Comparison of ENCODE assay signal across 18 cellular contexts in the genomic region with DNA sequence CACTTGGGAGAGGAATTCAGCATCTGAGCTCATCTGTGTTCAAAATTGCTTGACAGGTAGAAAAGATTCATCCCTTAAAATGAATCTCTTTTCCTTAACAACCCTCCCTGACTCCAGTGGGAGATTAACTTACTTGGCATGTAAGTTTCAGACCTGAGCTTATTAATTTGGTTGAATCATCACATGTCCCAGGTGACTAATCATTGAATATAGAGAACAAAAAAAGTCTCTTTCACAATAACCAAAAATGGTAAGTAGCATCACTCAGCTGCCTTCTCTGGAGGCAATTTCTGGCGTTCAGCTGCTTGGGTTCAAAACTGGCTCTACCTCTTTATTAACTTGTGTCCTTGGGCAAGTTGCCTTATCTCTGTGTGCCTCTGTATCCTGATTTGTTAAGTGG. TPM values are rescaled to one million over a fixed set of nuclear protein-coding genes. Genes with fewer than 3 reads are reported as not detected.
DNase-seq lines count a peak whose midpoint lies in the region; ATAC-seq, FAIRE-seq and TF ChIP-seq lines count a peak whose summit lies in the region.
"Had no signal": no experiment of that assay in that cellular context is flagged by ENCODE, and none has a peak within 500 bp of the region (broad histone marks: within the 10 kb centered on the region; RNA-seq: fewer than 3 reads in every experiment).

No MANE protein-coding gene starts in this region.

- H3K9me3 ChIP-seq in HUES48 (ENCODE audit: control insufficient read depth, insufficient read depth, low read length) (no peaks in the 10 kb centered on the region), tibial artery (no peaks in the 10 kb centered on the region)

- H3K36me3 ChIP-seq in HUES48 (ENCODE audit: control insufficient read depth, insufficient read depth, low read length) (peaks cover 20% of the 10 kb centered on the region; the same call in 1 of the 2 replicates), bronchial epithelial cell (ENCODE audit: control insufficient read depth, insufficient read depth, low read length) (no peaks in the 10 kb centered on the region), tibial artery (no peaks in the 10 kb centered on the region)

- TF ChIP-seq CTCF in bronchial epithelial cell (IDR thresholded peaks at IDR 0.05; ENCODE audit: insufficient read depth, low read length, severe bottlenecking) (no peak), tibial artery (IDR thresholded peaks at IDR 0.05) (no peak)

- ATAC-seq in GM19467 (IDR thresholded peaks at IDR 0.05; ENCODE audit: unreplicated experiment) (no peak), GM18861 (IDR thresholded peaks at IDR 0.05; ENCODE audit: unreplicated experiment) (no peak)

- FAIRE-seq in bronchial epithelial cell (lab: Jason Lieb, UNC) = peak; percentile 60
- FAIRE-seq: D721Med had no signal

- H3K4me3 ChIP-seq in HUES48 (ENCODE audit: low read depth, low read length) (peak overlapping the region; percentile 77; the same call in 1 of the 2 replicates), bronchial epithelial cell (ENCODE audit: low read depth, low read length) (no peak overlapping the region), tibial artery (no peak overlapping the region)
- H3K4me3 ChIP-seq: SK-N-MC had no signal

- intact Hi-C loops in tibial artery (cut with DNase I; ENCODE audit: low total_unique reads) = no loop called here

- H3K4me1 ChIP-seq in HUES48 (ENCODE audit: control insufficient read depth, insufficient read depth, low read length) (peaks cover 40% of the 10 kb centered on the region), tibial artery (peaks cover 0 to 23% (median 15%) of the 10 kb centered on the region in 4 donors)

- H3K27me3 ChIP-seq in HUES48 (ENCODE audit: control insufficient read depth, insufficient read depth, low read length) (peaks cover 79% of the 10 kb centered on the region), bronchial epithelial cell (ENCODE audit: control insufficient read depth, insufficient read depth, low read length) (no peaks in the 10 kb centered on the region), tibial artery (peaks cover 0 to 29% of the 10 kb centered on the region in 2 donors)

- no peak overlapping the region for H3K9ac ChIP-seq in HUES48 (ENCODE audit: low read depth, low read length)

- in situ Hi-C loops in Caki2 (cut with HindIII; ENCODE audit: low pct_unique_long_range_greater_than_20kb, low sequenced_read_pairs) = no loop called here

- no peak overlapping the region for H3K27ac ChIP-seq in HUES48 (ENCODE audit: low read depth, low read length)
- H3K27ac ChIP-seq in substantia nigra (ENCODE audit: low read depth, low read length, poor library complexity, severe bottlenecking) = no peak overlapping the region
- H3K27ac ChIP-seq in tibial artery = no peak overlapping the region
- H3K27ac ChIP-seq: SK-N-MC had no signal

- DNase-seq in Caki2 (ENCODE audit: low read depth) (peak; percentile 27), bronchial epithelial cell (ENCODE audit: low read depth) (peak; percentile 96), kidney tubule cell (ENCODE audit: low spot score) (peak; percentile 88), substantia nigra (lab: John Stamatoyannopoulos, UW) (no peak), tibial artery (no peak)
- DNase-seq: amygdala; foreskin melanocyte; NCI-H2081 treated with DMSO at 0.1 percent for 48 hours; stimulated activated naive CD4-positive, alpha-beta T cell treated with Interleukin-2 at 50 U/mL for 16 hours had no signal

RNA-seq across cellular contexts. Expression of gene C6orf141, which starts 2.9 kb away (rescaled TPM):
- total RNA-seq in Caki2 (2014; rRNA removed; shearing (Covaris generic); ENCODE audit: low replicate concordance) = not detected in 2 replicates
- total RNA-seq in bronchial epithelial cell = 7.8 and 10.8 TPM in 2 replicates
- total RNA-seq: activated T-helper 2 cell treated with anti-CD3 and anti-CD28 coated beads, Interferon-gamma antibody, Interleukin-2, Interleukin-4, amounts not matched to agents 10 μg/mL and 5 μg/mL and 100 μg/mL, durations not matched to agents 14 hours and 24 hours and 36 hours had no signal

RNA-seq across cellular contexts. Expression of gene GLYATL3, which starts 53.6 kb away (rescaled TPM):
- not detected in 2 replicates for total RNA-seq in Caki2 (2014; rRNA removed; shearing (Covaris generic); ENCODE audit: low replicate concordance)
- total RNA-seq in bronchial epithelial cell = 0.26 TPM in 1 of 2 replicates, not detected in the other
- total RNA-seq: activated T-helper 2 cell treated with anti-CD3 and anti-CD28 coated beads, Interferon-gamma antibody, Interleukin-2, Interleukin-4, amounts not matched to agents 10 μg/mL and 5 μg/mL and 100 μg/mL, durations not matched to agents 14 hours and 24 hours and 36 hours; dermis microvascular lymphatic vessel endothelial cell; omental fat pad; skeletal muscle tissue had no signal

Comparison
In these comparisons a context has a peak if more than half of its experiments do, and no peak if none do; other contexts are left out.
1. DNase-seq: peak in Caki2 (single experiment), bronchial epithelial cell (single experiment) and kidney tubule cell (single experiment); none in substantia nigra (0 of 49) and tibial artery (0 of 2).